9 cellular contexts compared by ENCODE assay signal in genomic region chr9:38423939-38424843, GRCh38. TPM values are rescaled to one million over a fixed set of nuclear protein-coding genes. Genes with fewer than 3 reads are reported as not detected.
DNase-seq lines count a peak whose midpoint lies in the region; ATAC-seq and TF ChIP-seq lines count a peak whose summit lies in the region.
"Had no signal": no experiment of that assay in that cellular context is flagged by ENCODE, and none has a peak within 500 bp of the region (broad histone marks: within the 10 kb centered on the region; RNA-seq: fewer than 3 reads in every experiment).

A gene with protein sequence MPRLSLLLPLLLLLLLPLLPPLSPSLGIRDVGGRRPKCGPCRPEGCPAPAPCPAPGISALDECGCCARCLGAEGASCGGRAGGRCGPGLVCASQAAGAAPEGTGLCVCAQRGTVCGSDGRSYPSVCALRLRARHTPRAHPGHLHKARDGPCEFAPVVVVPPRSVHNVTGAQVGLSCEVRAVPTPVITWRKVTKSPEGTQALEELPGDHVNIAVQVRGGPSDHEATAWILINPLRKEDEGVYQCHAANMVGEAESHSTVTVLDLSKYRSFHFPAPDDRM (minus strand): TSS chr9:38424454. CDS start chr9:38424424, 30 bp downstream.

- no peak for DNase-seq in CD8-positive, alpha-beta T cell
- DNase-seq in RWPE2 (ENCODE audit: low spot score) (no peak), fibroblast of villous mesenchyme (ENCODE audit: low read depth) (no peak)
- no peak for DNase-seq in activated effector memory CD4-positive, alpha-beta T cell treated with Interleukin-2 at 50 U/mL for 16 hours

- H3K27ac ChIP-seq in CD8-positive, alpha-beta T cell (ENCODE audit: low read depth, low read length): no peak within 1 kb of the TSS
- no peak within 1 kb of the TSS for H3K27ac ChIP-seq in RWPE2 (ENCODE audit: poor library complexity, severe bottlenecking)

- no peaks in the 10 kb centered on the region for H3K36me3 Mint-ChIP-seq in CD8-positive, alpha-beta T cell

- CTCF ChIA-PET in CD8-positive, alpha-beta T cell (lab: Charles Lee): no interaction called here

- H3K27ac Mint-ChIP-seq in CD8-positive, alpha-beta T cell: no peak within 1 kb of the TSS
- H3K27ac Mint-ChIP-seq: stimulated activated naive CD8-positive, alpha-beta T cell treated with anti-CD3 and anti-CD28 coated beads, Interleukin-15, Interleukin-2, amounts not matched to agents 100 ng/mL and 50 ng/mL, for 24 hours had no signal

- peaks cover 10% of the 10 kb centered on the region for H3K4me1 Mint-ChIP-seq in CD8-positive, alpha-beta T cell (ENCODE audit: low read depth)

- no peaks in the 10 kb centered on the region for H3K9me3 ChIP-seq in CD8-positive, alpha-beta T cell (ENCODE audit: low read length)
- H3K9me3 ChIP-seq in RWPE2 (ENCODE audit: severe bottlenecking) (no peaks in the 10 kb centered on the region), neuron (ENCODE audit: low read length) (no peaks in the 10 kb centered on the region)

- H3K9me3 Mint-ChIP-seq in CD8-positive, alpha-beta T cell: no peaks in the 10 kb centered on the region
- H3K9me3 Mint-ChIP-seq: stimulated activated naive CD8-positive, alpha-beta T cell treated with anti-CD3 and anti-CD28 coated beads, Interleukin-15, Interleukin-2, amounts not matched to agents 100 ng/mL and 50 ng/mL, for 24 hours had no signal

- no peaks in the 10 kb centered on the region for H3K36me3 ChIP-seq in CD8-positive, alpha-beta T cell (ENCODE audit: insufficient read depth, low read length)
- no peaks in the 10 kb centered on the region for H3K36me3 ChIP-seq in RWPE2 (ENCODE audit: low read depth)
- H3K36me3 ChIP-seq in neuron (ENCODE audit: insufficient read depth, low read length): no peaks in the 10 kb centered on the region

- peak within 1 kb of the TSS; percentile 15 for H3K4me3 Mint-ChIP-seq in CD8-positive, alpha-beta T cell
- H3K4me3 Mint-ChIP-seq: stimulated activated naive CD8-positive, alpha-beta T cell treated with anti-CD3 and anti-CD28 coated beads, Interleukin-15, Interleukin-2, amounts not matched to agents 100 ng/mL and 50 ng/mL, for 24 hours had no signal

- intact Hi-C loops in CD8-positive, alpha-beta T cell (cut with DNase I, micrococcal nuclease): no loop called here

- ATAC-seq in CD8-positive, alpha-beta T cell: no peak
- ATAC-seq in GM19463 (IDR thresholded peaks at IDR 0.05; ENCODE audit: unreplicated experiment): peak; percentile 73
- ATAC-seq in RWPE2 (ENCODE audit: low read depth): peak; percentile 84
- no peak for ATAC-seq in HG03095 (IDR thresholded peaks at IDR 0.05; ENCODE audit: unreplicated experiment)
- no peak for ATAC-seq in GM18861 (IDR thresholded peaks at IDR 0.05; ENCODE audit: unreplicated experiment)

- POLR2A ChIA-PET in CD8-positive, alpha-beta T cell (lab: Charles Lee): no interaction called here

- H3K27me3 ChIP-seq in CD8-positive, alpha-beta T cell (ENCODE audit: insufficient read depth, low read length): no peaks in the 10 kb centered on the region
- H3K27me3 ChIP-seq in RWPE2 (ENCODE audit: insufficient read depth, poor library complexity, severe bottlenecking) (peaks cover 26% of the 10 kb centered on the region), neuron (ENCODE audit: insufficient read depth, low read length) (no peaks in the 10 kb centered on the region)

- H3K27me3 Mint-ChIP-seq in CD8-positive, alpha-beta T cell (ENCODE audit: low read depth): peaks cover 44% of the 10 kb centered on the region

- no peaks in the 10 kb centered on the region for H3K4me1 ChIP-seq in CD8-positive, alpha-beta T cell (ENCODE audit: insufficient read depth, low read length)
- H3K4me1 ChIP-seq in RWPE2 (ENCODE audit: insufficient read depth, poor library complexity, severe bottlenecking) (no peaks in the 10 kb centered on the region), neuron (ENCODE audit: insufficient read depth, low read length) (peaks cover 47% of the 10 kb centered on the region)

- TF ChIP-seq CTCF in CD8-positive, alpha-beta T cell (IDR thresholded peaks at IDR 0.05): no peak
- TF ChIP-seq CTCF in RWPE2 (IDR thresholded peaks at IDR 0.05; ENCODE audit: poor library complexity, severe bottlenecking) (no peak), fibroblast of villous mesenchyme (IDR thresholded peaks at IDR 0.05; ENCODE audit: insufficient read depth, low read depth, low read length) (no peak)

- peak within 1 kb of the TSS; percentile 62 for H2AFZ ChIP-seq in neuron (ENCODE audit: low read depth, low read length)

- H3K4me3 ChIP-seq in CD8-positive, alpha-beta T cell (ENCODE audit: low read depth, low read length): no peak within 1 kb of the TSS
- H3K4me3 ChIP-seq in RWPE2 (ENCODE audit: severe bottlenecking) (peak within 1 kb of the TSS; percentile 37), fibroblast of villous mesenchyme (ENCODE audit: low read depth, low read length) (peak within 1 kb of the TSS; percentile 23), neuron (ENCODE audit: low read length) (peak within 1 kb of the TSS; percentile 69)

RNA-seq across cellular contexts. Expression of the gene that starts here (rescaled TPM):
- not detected for total RNA-seq in CD8-positive, alpha-beta T cell
- total RNA-seq in fibroblast of villous mesenchyme: 0.32 TPM in 1 of 2 replicates, not detected in the other

Comparison
In these comparisons a context has a peak if more than half of its experiments do, and no peak if none do; other contexts are left out.
1. ATAC-seq: peak in GM19463 (single experiment) and RWPE2 (single experiment); none in CD8-positive, alpha-beta T cell (single experiment), HG03095 (single experiment) and GM18861 (single experiment).